27 cellular contexts compared by ENCODE assay signal in the genomic region with DNA sequence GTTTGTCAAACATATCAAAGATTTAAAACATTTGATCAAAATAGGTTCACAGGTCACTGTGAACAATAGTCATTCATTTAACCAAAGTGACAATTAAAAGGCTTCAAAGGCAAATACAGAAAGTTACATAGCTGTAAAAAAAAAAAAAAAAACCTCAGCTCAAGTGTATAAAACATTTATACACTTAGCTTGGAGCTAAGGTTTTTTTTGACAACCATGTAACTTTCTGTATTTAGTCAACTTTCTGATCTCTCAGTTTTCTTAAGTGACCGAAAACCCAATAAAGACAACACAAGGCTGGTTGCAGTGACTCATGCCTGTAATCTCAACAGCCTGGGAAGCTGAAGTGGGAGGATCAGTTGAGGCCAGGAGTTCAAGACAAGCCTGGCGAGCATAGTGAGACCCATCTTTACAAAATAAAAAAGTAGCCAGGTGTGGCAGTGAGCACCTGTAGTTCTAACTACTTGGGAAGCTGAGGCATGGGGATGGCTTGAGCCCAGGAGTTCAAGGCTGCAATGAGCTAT. TPM values are rescaled to one million over a fixed set of nuclear protein-coding genes. Genes with fewer than 3 reads are reported as not detected.
DNase-seq lines count a peak whose midpoint lies in the region; ATAC-seq and TF ChIP-seq lines count a peak whose summit lies in the region.
"Had no signal": no experiment of that assay in that cellular context is flagged by ENCODE, and none has a peak within 500 bp of the region (broad histone marks: within the 10 kb centered on the region; RNA-seq: fewer than 3 reads in every experiment).

No MANE protein-coding gene starts in this region.

- H3K27ac Mint-ChIP-seq in stimulated activated naive CD8-positive, alpha-beta T cell treated with anti-CD3 and anti-CD28 coated beads, Interleukin-15, amount 100 ng/mL, for 72 hours: no peak overlapping the region
- H3K27ac Mint-ChIP-seq: activated CD8-positive, alpha-beta T cell treated with anti-CD3 and anti-CD28 coated beads for 36 hours; activated naive CD8-positive, alpha-beta T cell; CD8-positive, alpha-beta memory T cell; natural killer cell; progenitor cell of endocrine pancreas; T-cell had no signal

- H3K4me2 ChIP-seq in GM23248 (ENCODE audit: unreplicated experiment): no peak overlapping the region
- H3K4me2 ChIP-seq: smooth muscle cell had no signal

- H3K27me3 Mint-ChIP-seq in stimulated activated naive CD8-positive, alpha-beta T cell treated with anti-CD3 and anti-CD28 coated beads, Interleukin-15, amount 100 ng/mL, for 72 hours: peaks cover 6% of the 10 kb centered on the region
- H3K27me3 Mint-ChIP-seq: activated naive CD8-positive, alpha-beta T cell; progenitor cell of endocrine pancreas had no signal

- H3K4me3 ChIP-seq in GM23248 (no peak overlapping the region), brain microvascular endothelial cell (ENCODE audit: low read depth, low read length) (no peak overlapping the region)
- H3K4me3 ChIP-seq: cardiac muscle cell, esophagus squamous epithelium, heart right ventricle, smooth muscle cell, suprapubic skin had no signal

- H3K9me2 ChIP-seq in GM23248 (ENCODE audit: insufficient read depth): no peaks in the 10 kb centered on the region

- no peaks in the 10 kb centered on the region for H3K4me1 Mint-ChIP-seq in stimulated activated naive CD8-positive, alpha-beta T cell treated with anti-CD3 and anti-CD28 coated beads, Interleukin-15, amount 100 ng/mL, for 72 hours
- H3K4me1 Mint-ChIP-seq: CD8-positive, alpha-beta memory T cell; memory B cell; natural killer cell; T-cell had no signal

- H3K79me2 ChIP-seq in GM23248 (ENCODE audit: insufficient read depth): no peaks in the 10 kb centered on the region

- no peak overlapping the region for H3K9ac ChIP-seq in GM23248

- H3K9me3 ChIP-seq in GM23248 (ENCODE audit: low read depth): no peaks in the 10 kb centered on the region
- H3K9me3 ChIP-seq: esophagus squamous epithelium, suprapubic skin had no signal

- DNase-seq in GM23248 (peak; percentile 54), NCI-H226 (peak; percentile 76), brain microvascular endothelial cell (peak; percentile 79), kidney glomerular epithelial cell (lab: John Stamatoyannopoulos, UW) (peak; percentile 22), NCI-H1694 treated with DMSO at 0.1 percent for 48 hours (lab: John Stamatoyannopoulos, UW) (no peak), omental fat pad (ENCODE audit: low spot score) (no peak)
- DNase-seq in activated effector memory CD4-positive, alpha-beta T cell treated with Interleukin-2 at 50 U/mL for 16 hours: no peak
- no peak for DNase-seq in stimulated activated naive CD8-positive, alpha-beta T cell treated with anti-CD3 and anti-CD28 coated beads, Interleukin-15, amount 100 ng/mL, for 72 hours
- DNase-seq: activated CD8-positive, alpha-beta T cell treated with anti-CD3 and anti-CD28 coated beads for 36 hours; activated T-cell treated with anti-CD3 and anti-CD28 coated beads, Interleukin-2, amount 50 U/mL, for 48 hours; CD8-positive, alpha-beta memory T cell; DND-41; esophagus squamous epithelium; heart right ventricle; natural killer cell; NCI-H2081; NCI-H524; Right ventricle myocardium superior; stimulated activated CD4-positive, alpha-beta T cell treated with anti-CD3 and anti-CD28 coated beads, Interleukin-4, amount 100 ng/mL, for 24 hours; T-cell had no signal

- no peak for ATAC-seq in stimulated activated naive CD8-positive, alpha-beta T cell treated with anti-CD3 and anti-CD28 coated beads, Interleukin-15, amount 100 ng/mL, for 72 hours
- no peak for ATAC-seq in omental fat pad (ENCODE audit: low FRiP score)
- ATAC-seq: activated CD8-positive, alpha-beta T cell treated with anti-CD3 and anti-CD28 coated beads for 36 hours; heart right ventricle; natural killer cell; T-cell had no signal

- H3K27ac ChIP-seq in GM23248 (no peak overlapping the region), brain microvascular endothelial cell (no peak overlapping the region)
- H3K27ac ChIP-seq: cardiac muscle cell, esophagus squamous epithelium, heart right ventricle, suprapubic skin, VCaP had no signal

- no peaks in the 10 kb centered on the region for H3F3A ChIP-seq in GM23248 (ENCODE audit: insufficient read depth)

- no peak for TF ChIP-seq CTCF in brain microvascular endothelial cell (IDR thresholded peaks at IDR 0.05; ENCODE audit: low read depth, low read length, missing control alignments)
- no peak for TF ChIP-seq CTCF in omental fat pad (IDR thresholded peaks at IDR 0.05)

- 65 to 80% methylated on average over 2 of the region's 2 CpGs for WGBS in GM23248 (ENCODE audit: low coverage in 1 of 2, low lambda C conversion rate in 2 of 2, missing lambda C conversion rate in 2 of 2), 2 experiments

- in situ Hi-C loops in GM23248 (cut with MboI): no loop called here
- in situ Hi-C loops in brain microvascular endothelial cell (cut with HindIII; ENCODE audit: low pct_ligation_motif_present, low sequenced_read_pairs): no loop called here

- no peaks in the 10 kb centered on the region for H3K36me3 ChIP-seq in GM23248 (ENCODE audit: low read depth)
- no peaks in the 10 kb centered on the region for H3K36me3 ChIP-seq in brain microvascular endothelial cell (replicated peaks)
- H3K36me3 ChIP-seq: cardiac muscle cell, esophagus squamous epithelium, heart right ventricle, suprapubic skin had no signal

- H2AFZ ChIP-seq in GM23248: no peak overlapping the region

- H4K20me1 ChIP-seq in GM23248 (ENCODE audit: insufficient read depth): no peaks in the 10 kb centered on the region

- H3K4me1 ChIP-seq in GM23248 (ENCODE audit: insufficient read depth): 0 out of 2 replicates have a peak, but pooled peaks cover 6% of the 10 kb centered on the region
- H3K4me1 ChIP-seq: heart right ventricle, suprapubic skin had no signal

- no peaks in the 10 kb centered on the region for H3K9me3 Mint-ChIP-seq in stimulated activated naive CD8-positive, alpha-beta T cell treated with anti-CD3 and anti-CD28 coated beads, Interleukin-15, amount 100 ng/mL, for 72 hours
- H3K9me3 Mint-ChIP-seq: activated CD8-positive, alpha-beta T cell treated with anti-CD3 and anti-CD28 coated beads for 36 hours; memory B cell; natural killer cell; T-cell had no signal

- H3K27me3 ChIP-seq in GM23248 (replicated peaks; ENCODE audit: insufficient read depth): no peaks in the 10 kb centered on the region
- H3K27me3 ChIP-seq in brain microvascular endothelial cell (replicated peaks): no peaks in the 10 kb centered on the region
- H3K27me3 ChIP-seq: cardiac muscle cell, esophagus squamous epithelium, suprapubic skin had no signal

- H3K4me3 Mint-ChIP-seq in stimulated activated naive CD8-positive, alpha-beta T cell treated with anti-CD3 and anti-CD28 coated beads, Interleukin-15, amount 100 ng/mL, for 72 hours: no peak overlapping the region
- H3K4me3 Mint-ChIP-seq: activated CD8-positive, alpha-beta T cell treated with anti-CD3 and anti-CD28 coated beads for 36 hours; activated naive CD8-positive, alpha-beta T cell; CD8-positive, alpha-beta memory T cell; memory B cell; natural killer cell; T-cell had no signal

RNA-seq across cellular contexts. Expression of a gene that starts 16.4 kb away (rescaled TPM):
- 36.4 and 41.4 TPM in 2 replicates for total RNA-seq in GM23248 (2014; rRNA removed; shearing (Covaris generic))
- 16.7 and 17.3 TPM in 2 replicates for polyA plus RNA-seq in GM23248 (2016; fragmentation: Nextera tagmentation; extraction: Ambion mirVana)
- 10 to 100 TPM; 14.5 to 22.1 (median 16.2) TPM for total RNA-seq in omental fat pad

Comparison
In these comparisons a context has a peak if more than half of its experiments do, and no peak if none do; other contexts are left out.
1. DNase-seq: peak in GM23248 (single experiment), NCI-H226 (single experiment), brain microvascular endothelial cell (single experiment) and kidney glomerular epithelial cell (single experiment); none in activated effector memory CD4-positive, alpha-beta T cell treated with Interleukin-2 at 50 U/mL for 16 hours (single experiment), NCI-H1694 treated with DMSO at 0.1 percent for 48 hours (single experiment), stimulated activated naive CD8-positive, alpha-beta T cell treated with anti-CD3 and anti-CD28 coated beads, Interleukin-15, amount 100 ng/mL, for 72 hours (0 of 2) and omental fat pad (single experiment).